8 cellular contexts compared by ENCODE assay signal in the genomic region with DNA sequence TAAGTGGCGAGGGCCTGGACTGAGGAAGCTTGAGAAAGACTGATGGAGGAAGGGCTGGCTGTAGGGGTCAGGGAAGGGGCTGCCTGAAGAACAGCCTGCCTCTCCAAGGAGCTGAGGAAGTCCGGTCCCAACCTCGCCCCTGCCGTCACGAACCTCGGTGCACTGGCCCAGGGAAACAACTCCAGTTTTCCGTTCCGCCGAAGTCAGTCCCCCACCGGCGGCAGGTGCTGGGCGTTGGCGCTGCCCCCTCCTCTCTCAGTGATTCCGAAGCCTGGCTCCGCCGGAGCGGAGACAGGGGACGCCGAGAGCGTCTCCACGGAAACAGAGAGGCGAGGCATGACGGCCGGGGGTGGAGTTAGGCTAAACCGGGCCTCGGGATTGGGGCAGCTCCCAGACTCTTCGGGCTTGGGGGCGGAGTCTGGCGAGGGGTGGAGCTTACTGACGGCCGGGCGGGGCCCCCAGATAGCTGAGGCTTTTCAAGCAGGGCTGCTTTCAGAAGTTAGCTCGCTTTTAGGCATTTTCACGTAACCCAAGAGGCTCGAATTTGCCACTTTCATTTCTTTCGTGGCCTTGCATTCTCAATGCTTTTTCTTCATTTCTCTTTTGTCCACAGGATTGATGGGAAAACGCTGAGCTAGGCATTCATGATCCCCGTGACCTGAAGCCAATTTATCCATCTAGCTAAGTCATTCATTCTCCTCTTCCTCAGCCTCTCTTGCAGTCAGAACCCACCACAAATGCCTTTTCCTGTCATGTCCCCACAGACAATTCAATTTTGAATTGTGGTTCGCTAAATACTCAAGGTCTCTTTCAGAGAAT. TPM values are rescaled to one million over a fixed set of nuclear protein-coding genes. Genes with fewer than 3 reads are reported as not detected.
DNase-seq lines count a peak whose midpoint lies in the region; ATAC-seq and TF ChIP-seq lines count a peak whose summit lies in the region.

A gene with protein sequence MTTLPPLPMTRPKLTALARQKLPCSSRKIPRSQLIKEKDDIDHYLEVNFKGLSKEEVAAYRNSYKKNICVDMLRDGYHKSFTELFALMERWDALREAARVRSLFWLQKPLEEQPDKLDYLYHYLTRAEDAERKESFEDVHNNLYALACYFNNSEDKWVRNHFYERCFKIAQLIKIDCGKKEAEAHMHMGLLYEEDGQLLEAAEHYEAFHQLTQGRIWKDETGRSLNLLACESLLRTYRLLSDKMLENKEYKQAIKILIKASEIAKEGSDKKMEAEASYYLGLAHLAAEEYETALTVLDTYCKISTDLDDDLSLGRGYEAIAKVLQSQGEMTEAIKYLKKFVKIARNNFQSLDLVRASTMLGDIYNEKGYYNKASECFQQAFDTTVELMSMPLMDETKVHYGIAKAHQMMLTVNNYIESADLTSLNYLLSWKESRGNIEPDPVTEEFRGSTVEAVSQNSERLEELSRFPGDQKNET (minus strand): TSS at position 309 of the 819 bp plus-strand sequence. CDS start 5,969 bp downstream, outside the sequence.

- peak within 1 kb of the TSS; percentile 59 for H3K4me3 ChIP-seq in OCI-LY3 (ENCODE audit: low read length)
- H3K4me3 ChIP-seq in mucosa of stomach (ENCODE audit: low read length) = peak within 1 kb of the TSS; percentile 1

- H3K9me3 ChIP-seq in OCI-LY3 (ENCODE audit: insufficient read depth, low read length) (no peaks in the 10 kb centered on the region), mucosa of stomach (ENCODE audit: control insufficient read depth, low read length) (no peaks in the 10 kb centered on the region)

- no peak within 1 kb of the TSS for H3K27ac ChIP-seq in OCI-LY3 (ENCODE audit: low read length)

- H3K27ac Mint-ChIP-seq in activated T-cell treated with anti-CD3 and anti-CD28 coated beads, Interleukin-2, amount 50 U/mL, for 24 hours = no peak within 1 kb of the TSS

- peak within 1 kb of the TSS; percentile 50 for H3K4me2 ChIP-seq in OCI-LY3 (ENCODE audit: low read length)

- peaks cover 20% of the 10 kb centered on the region for H3K27me3 Mint-ChIP-seq in activated T-cell treated with anti-CD3 and anti-CD28 coated beads, Interleukin-2, amount 50 U/mL, for 24 hours

- H3K27me3 ChIP-seq in OCI-LY3 (ENCODE audit: low read depth, low read length) (0 out of 2 replicates have a peak, but pooled peaks cover 5% of the 10 kb centered on the region), mucosa of stomach (ENCODE audit: control insufficient read depth, insufficient read depth, low read length) (peaks cover 16% of the 10 kb centered on the region)

- no peak for TF ChIP-seq CTCF in OCI-LY3 (IDR thresholded peaks at IDR 0.05; ENCODE audit: low read depth, low read length)

- peaks cover 26% of the 10 kb centered on the region for H3K4me1 Mint-ChIP-seq in activated T-cell treated with anti-CD3 and anti-CD28 coated beads, Interleukin-2, amount 50 U/mL, for 24 hours (ENCODE audit: low read depth)

- H3K9me3 Mint-ChIP-seq in activated T-cell treated with anti-CD3 and anti-CD28 coated beads, Interleukin-2, amount 50 U/mL, for 24 hours = no peaks in the 10 kb centered on the region

- ATAC-seq in GM21367 (IDR thresholded peaks at IDR 0.05; ENCODE audit: unreplicated experiment) (peak; percentile 100), esophagus mucosa (peak; percentile 100)

- 0 out of 2 replicates have a peak within 1 kb of the TSS, but pooled peaks have one; percentile 11 for H2AFZ ChIP-seq in OCI-LY3 (ENCODE audit: low read depth, low read length)

- DNase-seq in COLO829 (ENCODE audit: low spot score) (peak; percentile 87), HS-5 (ENCODE audit: low read depth) (peak; percentile 41)
- peak; percentile 91 for DNase-seq in activated T-cell treated with anti-CD3 and anti-CD28 coated beads, Interleukin-2, amount 50 U/mL, for 24 hours
- peak; percentile 82 for DNase-seq in stimulated activated CD8-positive, alpha-beta memory T cell treated with anti-CD3 and anti-CD28 coated beads, Interleukin-4, amount 100 ng/mL, for 24 hours (ENCODE audit: low read depth)

- H4K20me1 ChIP-seq in OCI-LY3 (ENCODE audit: insufficient read depth, low read length) = no peaks in the 10 kb centered on the region

- H3K9ac ChIP-seq in OCI-LY3 (ENCODE audit: low read length) (no peak within 1 kb of the TSS), mucosa of stomach (ENCODE audit: low read length) (no peak within 1 kb of the TSS)

- no peaks in the 10 kb centered on the region for H3K79me2 ChIP-seq in OCI-LY3 (ENCODE audit: low read length)

- H3K4me3 Mint-ChIP-seq in activated T-cell treated with anti-CD3 and anti-CD28 coated beads, Interleukin-2, amount 50 U/mL, for 24 hours = peak within 1 kb of the TSS; percentile 77

- H3K36me3 Mint-ChIP-seq in activated T-cell treated with anti-CD3 and anti-CD28 coated beads, Interleukin-2, amount 50 U/mL, for 24 hours (ENCODE audit: low read depth) = no peaks in the 10 kb centered on the region

- H3K36me3 ChIP-seq in OCI-LY3 (replicated peaks; ENCODE audit: low read depth, low read length) = no peaks in the 10 kb centered on the region
- H3K36me3 ChIP-seq in mucosa of stomach (ENCODE audit: control insufficient read depth, insufficient read depth, low read length) = no peaks in the 10 kb centered on the region

- peaks cover 7% of the 10 kb centered on the region; the same call in 1 of the 2 replicates for H3K4me1 ChIP-seq in OCI-LY3 (ENCODE audit: low read length)
- H3K4me1 ChIP-seq in mucosa of stomach (ENCODE audit: control insufficient read depth, insufficient read depth, low read length) = peaks cover 13% of the 10 kb centered on the region

RNA-seq across cellular contexts. Expression of the gene that starts here (rescaled TPM):
- total RNA-seq in esophagus mucosa = not detected

Comparison
In these comparisons a context has a peak if more than half of its experiments do, and no peak if none do; other contexts are left out.
1. Peak in ATAC-seq in esophagus mucosa; RNA of the gene not detected or under 1 TPM.
2. DNase-seq: peak in every context shown above with its lines; median percentile 91 in activated T-cell treated with anti-CD3 and anti-CD28 coated beads, Interleukin-2, amount 50 U/mL, for 24 hours; 87 in COLO829; 82 in stimulated activated CD8-positive, alpha-beta memory T cell treated with anti-CD3 and anti-CD28 coated beads, Interleukin-4, amount 100 ng/mL, for 24 hours; 41 in HS-5.